In the genomic region with DNA sequence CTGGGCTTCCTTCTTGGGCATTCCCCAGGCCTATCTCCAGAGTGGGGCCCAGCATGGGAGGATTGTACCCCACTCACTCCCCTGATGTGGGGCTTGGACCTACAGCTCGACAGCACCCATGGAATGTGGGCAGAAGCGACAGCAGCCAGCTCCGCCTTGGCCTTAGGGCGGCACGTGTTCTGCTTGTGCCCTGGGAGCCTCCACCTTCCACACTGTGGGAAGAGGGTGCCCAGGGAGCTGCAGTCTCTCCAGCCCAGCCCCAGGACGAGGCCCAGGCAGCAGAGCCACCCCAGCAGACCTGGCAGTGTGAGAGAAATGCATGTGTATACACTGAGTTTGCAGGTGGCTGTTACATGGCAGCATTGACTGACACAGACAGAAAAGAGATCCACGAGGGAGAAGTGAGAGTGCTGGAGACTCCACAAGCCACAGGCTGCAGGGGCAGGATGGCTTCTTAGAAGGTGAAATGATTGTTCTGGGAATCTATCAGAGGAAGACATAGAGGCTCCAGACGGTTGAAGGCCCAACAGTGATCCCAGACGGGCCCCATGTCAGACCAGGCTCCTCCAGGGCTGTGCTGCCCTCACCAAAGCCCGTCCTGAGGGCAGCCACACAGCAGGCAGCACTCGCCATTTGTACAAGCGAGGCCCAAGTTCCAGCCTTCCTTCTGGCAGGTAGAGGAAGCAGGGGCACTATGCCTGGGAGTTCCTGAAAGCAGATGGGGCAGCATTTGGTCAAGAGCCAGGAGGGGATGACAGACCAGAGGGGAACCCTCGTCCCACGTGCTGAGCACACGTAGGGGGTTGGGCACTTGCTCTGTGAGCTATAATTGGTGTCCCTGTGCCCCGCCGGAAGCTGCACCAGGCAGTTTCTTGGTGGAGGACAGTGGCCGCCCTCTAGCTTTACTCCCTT, we compare ENCODE assay signal across 12 cellular contexts. TPM values are rescaled to one million over a fixed set of nuclear protein-coding genes. Genes with fewer than 3 reads are reported as not detected.
DNase-seq lines count a peak whose midpoint lies in the region; ATAC-seq, FAIRE-seq and TF ChIP-seq lines count a peak whose summit lies in the region.
"Had no signal": no experiment of that assay in that cellular context is flagged by ENCODE, and none has a peak within 500 bp of the region (broad histone marks: within the 10 kb centered on the region; RNA-seq: fewer than 3 reads in every experiment).

No MANE protein-coding gene starts in this region.

- H3K36me3 Mint-ChIP-seq in stimulated activated effector memory CD8-positive, alpha-beta T cell treated with anti-CD3 and anti-CD28 coated beads, Interleukin-12 subunit alpha, Interleukin-12 subunit beta, amount 100 ng/mL, for 72 hours: peaks cover 48% of the 10 kb centered on the region

- H3K36me3 ChIP-seq in SU-DHL-6 (ENCODE audit: low read length) (0 out of 2 replicates have a peak, but pooled peaks cover 2% of the 10 kb centered on the region), H1 (ENCODE audit: control insufficient read depth in 2 of 4, insufficient read depth in 4 of 4, low read length in 3 of 4) (peaks cover 3 to 9% (median 6%) of the 10 kb centered on the region in 4 experiments; a peak in 6 of 8 replicates)

- H3K4me2 ChIP-seq in SU-DHL-6 (ENCODE audit: low read depth, low read length, poor library complexity, severe bottlenecking) (no peak overlapping the region), H1 (ENCODE audit: insufficient read depth in 1 of 2, low read depth in 2 of 2, low read length in 2 of 2) (no peak overlapping the region)
- H3K4me2 ChIP-seq: hepatocyte had no signal

- H3K27ac ChIP-seq in SU-DHL-6 (ENCODE audit: low read depth, low read length) (peak overlapping the region; percentile 39; the same call in 1 of the 2 replicates), H1 (ENCODE audit: low read depth, low read length) (no peak overlapping the region)
- H3K27ac ChIP-seq: hepatocyte had no signal

- no peak overlapping the region for H3K9ac ChIP-seq in SU-DHL-6 (ENCODE audit: low read length)
- H3K9ac ChIP-seq in H1 (replicated peaks in 1 of 4; ENCODE audit: extremely low read depth in 1 of 4, low read depth in 3 of 4, low read length in 3 of 4): no peak overlapping the region

- peaks cover 6% of the 10 kb centered on the region for H3K4me1 Mint-ChIP-seq in stimulated activated effector memory CD8-positive, alpha-beta T cell treated with anti-CD3 and anti-CD28 coated beads, Interleukin-12 subunit alpha, Interleukin-12 subunit beta, amount 100 ng/mL, for 72 hours

- WGBS in H1 (ENCODE audit: extremely low coverage in 1 of 2, insufficient coverage in 1 of 2, insufficient read length in 1 of 2, insufficient replicate concordance in 2 of 2, low coverage in 1 of 2, low lambda C conversion rate in 2 of 2, missing lambda C conversion rate in 1 of 2), 2 experiments: 91% methylated on average over 18 of the region's 18 CpGs; no CpG with 5 or more reads in 1 of the 2 experiments

- H2BK120ac ChIP-seq in H1 (replicated peaks; ENCODE audit: low read depth, low read length): no peak overlapping the region

- H3K27me3 ChIP-seq in SU-DHL-6 (ENCODE audit: low read length): no peaks in the 10 kb centered on the region
- H3K27me3 ChIP-seq in H1 (replicated peaks in 1 of 4; ENCODE audit: control insufficient read depth in 3 of 4, extremely low read depth in 1 of 4, insufficient read depth in 3 of 4, low read length in 3 of 4): no peaks in the 10 kb centered on the region
- H3K27me3 ChIP-seq: hepatocyte had no signal

- H3K79me2 ChIP-seq in SU-DHL-6 (ENCODE audit: insufficient read depth, low read length) (peaks cover 5% of the 10 kb centered on the region; the same call in 1 of the 2 replicates), H1 (ENCODE audit: control insufficient read depth in 1 of 2, insufficient read depth in 2 of 2, low read length in 2 of 2) (no peaks in the 10 kb centered on the region)

- ATAC-seq in stimulated activated effector memory CD8-positive, alpha-beta T cell treated with anti-CD3 and anti-CD28 coated beads, Interleukin-12 subunit alpha, Interleukin-12 subunit beta, amount 100 ng/mL, for 72 hours: no peak
- ATAC-seq: left colon had no signal

- POLR2A ChIA-PET in H1 (lab: Charles Lee; ENCODE audit: partially characterized antibody): interaction anchor here (1.3 kb wide), 2 partner anchors 9 to 12 kb away, joined by 4 to 5 read pairs; no protein-coding TSS in a partner anchor

- H2AK5ac ChIP-seq in H1 (ENCODE audit: low read depth, low read length): no peak overlapping the region

- H2AFZ ChIP-seq in SU-DHL-6 (ENCODE audit: low read depth, low read length, severe bottlenecking) (no peak overlapping the region), H1 (ENCODE audit: low read length) (no peak overlapping the region)
- H2AFZ ChIP-seq: hepatocyte had no signal

- no peak for TF ChIP-seq CTCF in SU-DHL-6 (IDR thresholded peaks at IDR 0.05; ENCODE audit: insufficient read depth, low read length, poor library complexity, severe bottlenecking)
- TF ChIP-seq CTCF in H1 (IDR thresholded peaks at IDR 0.05; ENCODE audit: control extremely low read depth in 1 of 3, insufficient read depth in 1 of 3, low read depth in 1 of 3, low read length in 3 of 3): no peak

- peak overlapping the region; percentile 52; the same call in 1 of the 2 replicates for H2BK5ac ChIP-seq in H1 (ENCODE audit: low read depth, low read length)

- peaks cover 0 to 13% (median 9%) of the 10 kb centered on the region in 4 experiments; a peak in 6 of 7 replicates for H3K4me1 ChIP-seq in H1 (replicated peaks in 1 of 4; ENCODE audit: control insufficient read depth in 3 of 4, insufficient read depth in 4 of 4, low read length in 3 of 4)

- H3K79me1 ChIP-seq in H1 (ENCODE audit: low read depth, low read length): no peaks in the 10 kb centered on the region; the same call in 1 of the 2 replicates

- H3K4me3 Mint-ChIP-seq in stimulated activated effector memory CD8-positive, alpha-beta T cell treated with anti-CD3 and anti-CD28 coated beads, Interleukin-12 subunit alpha, Interleukin-12 subunit beta, amount 100 ng/mL, for 72 hours: no peak overlapping the region

- H4K5ac ChIP-seq in H1 (ENCODE audit: insufficient read length, low read depth, low read length): no peak overlapping the region

- no peak overlapping the region for H3K56ac ChIP-seq in H1 (replicated peaks; ENCODE audit: insufficient read length, low read depth, low read length)

- peak overlapping the region; percentile 37 for H3K27ac Mint-ChIP-seq in stimulated activated effector memory CD8-positive, alpha-beta T cell treated with anti-CD3 and anti-CD28 coated beads, Interleukin-12 subunit alpha, Interleukin-12 subunit beta, amount 100 ng/mL, for 72 hours

- H3K9me3 ChIP-seq in SU-DHL-6 (ENCODE audit: insufficient read depth, low read length) (no peaks in the 10 kb centered on the region), H1 (ENCODE audit: insufficient read depth in 2 of 2, low read depth in 1 of 2, low read length in 1 of 2) (no peaks in the 10 kb centered on the region)

- TF ChIP-seq EP300 in H1 (IDR thresholded peaks at IDR 0.05; ENCODE audit: borderline replicate concordance in 1 of 2, low read depth in 2 of 2, low read length in 2 of 2): no peak

- no peaks in the 10 kb centered on the region for H4K20me1 ChIP-seq in SU-DHL-6 (ENCODE audit: low read depth, low read length)
- peaks cover 1 to 6% of the 10 kb centered on the region in 2 experiments for H4K20me1 ChIP-seq in H1 (replicated peaks in 1 of 2; ENCODE audit: control insufficient read depth in 1 of 2, insufficient read depth in 2 of 2, low read length in 2 of 2)

- no peak overlapping the region for H4K91ac ChIP-seq in H1 (replicated peaks; ENCODE audit: insufficient read length, low read length)

- H3K4me3 ChIP-seq in SU-DHL-6 (ENCODE audit: insufficient read depth, low read length, poor library complexity, severe bottlenecking) (no peak overlapping the region), H1 (ENCODE audit: extremely low read depth in 1 of 4, insufficient read depth in 2 of 4, low read depth in 3 of 4, low read length in 4 of 4) (no peak overlapping the region)
- H3K4me3 ChIP-seq: hepatocyte had no signal

- H2BK15ac ChIP-seq in H1 (ENCODE audit: low read length): 0 out of 2 replicates have a peak overlapping the region, but pooled peaks have one; percentile 55

- peak overlapping the region; percentile 78; the same call in 1 of the 2 replicates for H3K18ac ChIP-seq in H1 (ENCODE audit: extremely low read depth, low read length)

- DNase-seq in activated effector memory CD4-positive, alpha-beta T cell treated with anti-CD3 and anti-CD28 coated beads, Interleukin-2, amount 50 U/mL, for 16 hours: peak; percentile 54
- DNase-seq in activated effector memory CD4-positive, alpha-beta T cell treated with Interleukin-2 at 50 U/mL for 16 hours: no peak
- DNase-seq in H1 (ENCODE audit: low read depth in 1 of 2, low spot score in 2 of 2) (no peak), medulla oblongata (ENCODE audit: extremely low spot score) (no peak), DMS114 treated with DMSO at 0.1 percent for 48 hours (lab: John Stamatoyannopoulos, UW; ENCODE audit: unreplicated experiment) (no peak)
- no peak for DNase-seq in stimulated activated effector memory CD8-positive, alpha-beta T cell treated with anti-CD3 and anti-CD28 coated beads, Interleukin-12 subunit alpha, Interleukin-12 subunit beta, amount 100 ng/mL, for 72 hours (ENCODE audit: low spot score in 2 of 2)
- no peak for DNase-seq in effector CD8-positive, alpha-beta T cell (lab: John Stamatoyannopoulos, UW)
- DNase-seq: NCI-H2107 had no signal

- no peak overlapping the region for H3K4ac ChIP-seq in H1 (replicated peaks; ENCODE audit: insufficient read length, low read depth, low read length)

- H3K9me3 Mint-ChIP-seq in stimulated activated effector memory CD8-positive, alpha-beta T cell treated with anti-CD3 and anti-CD28 coated beads, Interleukin-12 subunit alpha, Interleukin-12 subunit beta, amount 100 ng/mL, for 72 hours: no peaks in the 10 kb centered on the region

- no peak for TF ChIP-seq POLR2A in H1 (IDR thresholded peaks at IDR 0.05; ENCODE audit: control extremely low read depth in 1 of 2, low read depth in 2 of 2, low read length in 2 of 2)

- no peak overlapping the region for H3K14ac ChIP-seq in H1 (ENCODE audit: insufficient read length)

- CTCF ChIA-PET in H1 (lab: Charles Lee; ENCODE audit: partially characterized antibody): interaction anchor here (0.7 to 4.0 kb wide), 6 partner anchors 11 to 126 kb away, joined by 3 to 22 read pairs (median 3); no protein-coding TSS in a partner anchor

- no peak for FAIRE-seq in H1 (lab: Jason Lieb, UNC)
- FAIRE-seq: astrocyte had no signal

- no peak overlapping the region for H2BK20ac ChIP-seq in H1 (ENCODE audit: low read length)

- no peaks in the 10 kb centered on the region for H3K23me2 ChIP-seq in H1 (ENCODE audit: low read depth, low read length)

- H3K9me2 ChIP-seq in SU-DHL-6 (replicated peaks; ENCODE audit: insufficient read depth, low read length): no peaks in the 10 kb centered on the region

- 0 out of 2 replicates have a peak overlapping the region, but pooled peaks have one; percentile 17 for H2BK12ac ChIP-seq in H1 (ENCODE audit: low read depth, low read length)

- H4K8ac ChIP-seq in H1 (ENCODE audit: extremely low read depth, insufficient read depth, low read length): no peak overlapping the region

- TF ChIP-seq RAD21 in H1 (IDR thresholded peaks at IDR 0.05 in 1 of 2, conservative IDR thresholded peaks at IDR 0.05 in 1 of 2; ENCODE audit: low read depth in 2 of 2, low read length in 2 of 2): no peak

- peaks cover 25% of the 10 kb centered on the region for H3F3A ChIP-seq in SU-DHL-6 (ENCODE audit: insufficient read depth)

- H3K23ac ChIP-seq in H1 (ENCODE audit: insufficient read length): no peak overlapping the region

RNA-seq across cellular contexts. Expression of gene DNASE1, which starts 2.8 kb away (rescaled TPM):
- 11.5 and 12.3 TPM in 2 replicates for total RNA-seq in H1 (2021; fragmentation: NEBNext Ultra II Directional; extraction: Animal tissue kit (Norgen Biotek cat#: 25700))
- polyA plus RNA-seq in H1 (2011; rRNA removed): 16.7 and 27.7 TPM in 2 replicates
- 19.0 TPM for polyA plus RNA-seq in H1 (2011; cell fraction: cytosol; rRNA removed)
- polyA plus RNA-seq in H1 (2011; cell fraction: nucleus; rRNA removed): 50.5 TPM
- 9.8 to 17.2 TPM (median 14.9 TPM) in 4 replicates for polyA plus RNA-seq in H1 (2012, experiment 1 of 2)
- polyA plus RNA-seq in H1 (2012, experiment 2 of 2): 5.1 TPM
- polyA plus RNA-seq in H1 (2013, experiment 1 of 2): 6.9 TPM
- 7.2 TPM for polyA plus RNA-seq in H1 (2013, experiment 2 of 2)
- polyA minus RNA-seq in H1 (2011; rRNA and poly(A)+ RNA removed): 30.4 and 45.3 TPM in 2 replicates
- polyA minus RNA-seq in H1 (2011; cell fraction: cytosol; rRNA and poly(A)+ RNA removed): 14.3 TPM
- polyA minus RNA-seq in H1 (2011; cell fraction: nucleus; rRNA and poly(A)+ RNA removed): 34.8 TPM

RNA-seq across cellular contexts. Expression of gene SLX4, which starts 40.3 kb away (rescaled TPM):
- 10.9 and 11.4 TPM in 2 replicates for total RNA-seq in H1 (2021; fragmentation: NEBNext Ultra II Directional; extraction: Animal tissue kit (Norgen Biotek cat#: 25700))
- 4.4 and 6.1 TPM in 2 replicates for polyA plus RNA-seq in H1 (2011; rRNA removed)
- 3.9 TPM for polyA plus RNA-seq in H1 (2011; cell fraction: cytosol; rRNA removed)
- polyA plus RNA-seq in H1 (2011; cell fraction: nucleus; rRNA removed): 13.0 TPM
- polyA plus RNA-seq in H1 (2012, experiment 1 of 2): 6.0 to 7.5 TPM (median 6.9 TPM) in 4 replicates
- 3.7 TPM for polyA plus RNA-seq in H1 (2012, experiment 2 of 2)
- 7.0 TPM for polyA plus RNA-seq in H1 (2013, experiment 1 of 2)
- 6.7 TPM for polyA plus RNA-seq in H1 (2013, experiment 2 of 2)
- polyA minus RNA-seq in H1 (2011; rRNA and poly(A)+ RNA removed): 6.8 and 7.2 TPM in 2 replicates
- polyA minus RNA-seq in H1 (2011; cell fraction: cytosol; rRNA and poly(A)+ RNA removed): 9.0 TPM
- 11.1 TPM for polyA minus RNA-seq in H1 (2011; cell fraction: nucleus; rRNA and poly(A)+ RNA removed)
